Comparison of ENCODE assay signal across 8 cellular contexts in the genomic region with DNA sequence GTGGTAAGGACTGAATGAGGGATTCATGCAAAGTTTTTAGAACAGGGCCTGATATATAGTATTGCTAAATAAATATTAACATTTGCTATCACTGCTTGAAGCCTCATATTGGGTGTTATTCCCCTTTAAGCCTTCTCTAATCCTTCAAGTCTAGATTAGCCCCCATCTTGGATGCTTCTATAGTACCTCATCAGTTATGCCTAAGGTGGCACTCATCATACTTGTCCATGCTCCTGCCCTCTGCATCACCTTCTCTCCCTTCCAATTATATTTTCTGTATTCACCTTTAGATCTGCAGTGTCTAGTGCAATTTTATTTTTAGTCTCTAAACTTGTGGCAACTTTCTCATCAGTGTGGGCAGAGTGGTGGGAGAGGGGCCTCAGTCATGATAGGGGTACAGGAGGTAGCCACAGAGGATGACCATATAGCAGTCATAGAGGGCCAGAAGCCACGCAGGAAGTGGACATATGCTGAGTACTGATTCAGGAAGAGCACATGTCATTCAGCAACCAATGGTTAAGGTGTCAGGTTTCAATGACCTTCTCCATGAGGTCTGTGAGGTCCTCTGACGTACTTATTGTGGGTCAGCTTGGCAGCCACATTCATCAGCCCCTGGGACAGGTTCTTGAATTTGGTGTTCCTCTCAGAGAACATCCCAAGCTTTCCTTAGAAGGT. TPM values are rescaled to one million over a fixed set of nuclear protein-coding genes. Genes with fewer than 3 reads are reported as not detected.
DNase-seq lines count a peak whose midpoint lies in the region; ATAC-seq lines count a peak whose summit lies in the region.

No MANE protein-coding gene starts in this region.

- peak; percentile 31 to 56 for DNase-seq in SHP77 (lab: John Stamatoyannopoulos, UW)
- peak; percentile 9 for DNase-seq in myocyte (ENCODE audit: low read depth)
- DNase-seq in posterior cingulate gyrus, result no peak
- DNase-seq in stimulated activated CD4-positive, alpha-beta T cell treated with anti-CD3 and anti-CD28 coated beads, Interleukin-4, amount 100 ng/mL, for 1 hour, result no peak
- no peak for DNase-seq in DMS79 treated with DMSO at 0.1 percent for 48 hours (lab: John Stamatoyannopoulos, UW)
- no peak for DNase-seq in anterior cingulate cortex (lab: John Stamatoyannopoulos, UW)

- intact Hi-C loops in posterior cingulate gyrus (cut with DNase I), result no loop called here

- peak; percentile 52 for ATAC-seq in GM18867 (IDR thresholded peaks at IDR 0.05; ENCODE audit: unreplicated experiment)
- peak; percentile 52 for ATAC-seq in HG02588 (IDR thresholded peaks at IDR 0.05; ENCODE audit: unreplicated experiment)

RNA-seq across cellular contexts. Expression of a gene that starts 2.5 kb away (rescaled TPM):
- total RNA-seq in myocyte, result 0.21 and 1.0 TPM in 2 replicates
- 0.64 TPM for polyA plus RNA-seq in myocyte (2012)

Comparison
In these comparisons a context has a peak if more than half of its experiments do, and no peak if none do; other contexts are left out.
1. DNase-seq: peak in SHP77 (2 of 2) and myocyte (single experiment); none in posterior cingulate gyrus (0 of 10), stimulated activated CD4-positive, alpha-beta T cell treated with anti-CD3 and anti-CD28 coated beads, Interleukin-4, amount 100 ng/mL, for 1 hour (single experiment), DMS79 treated with DMSO at 0.1 percent for 48 hours (single experiment) and anterior cingulate cortex (0 of 58).